Comparison of ENCODE assay signal across 8 cellular contexts in genomic region chr10:45580781-45581496, GRCh38.
DNase-seq lines count a peak whose midpoint lies in the region; ATAC-seq and TF ChIP-seq lines count a peak whose summit lies in the region.

No MANE protein-coding gene starts in this region.

- H3K27me3 Mint-ChIP-seq in activated CD4-positive, alpha-beta T cell treated with anti-CD3 and anti-CD28 coated beads, Interleukin-2, amount 10 ng/mL, durations not matched to agents 24 days and 14 days = peaks cover 3% of the 10 kb centered on the region
- H3K27me3 Mint-ChIP-seq in activated T-helper 2 cell treated with anti-CD3 and anti-CD28 coated beads, Interferon-gamma antibody, Interleukin-2, Interleukin-4, amounts not matched to agents 10 μg/mL and 5 μg/mL and 100 μg/mL, durations not matched to agents 14 hours and 24 hours and 36 hours (ENCODE audit: low read depth) = peaks cover 5% of the 10 kb centered on the region

- peak; percentile 72 for DNase-seq in activated CD4-positive, alpha-beta T cell treated with anti-CD3 and anti-CD28 coated beads, Interleukin-2, amount 10 ng/mL, durations not matched to agents 24 days and 14 days
- no peak for DNase-seq in activated CD4-positive, alpha-beta T cell treated with anti-CD3 and anti-CD28 coated beads, Interleukin-2, amount 50 U/mL, for 1 hour
- DNase-seq in activated T-helper 2 cell treated with anti-CD3 and anti-CD28 coated beads, Interferon-gamma antibody, Interleukin-2, Interleukin-4, amounts not matched to agents 10 μg/mL and 5 μg/mL and 100 μg/mL, durations not matched to agents 14 hours and 24 hours and 36 hours (ENCODE audit: low spot score) = no peak
- no peak for DNase-seq in psoas muscle
- DNase-seq in activated CD8-positive, alpha-beta memory T cell treated with anti-CD3 and anti-CD28 coated beads, Interleukin-2, amount 50 U/mL, for 4 hours = no peak
- no peak for DNase-seq in RWPE1 (ENCODE audit: low spot score)
- no peak for DNase-seq in OCI-M2 (lab: John Stamatoyannopoulos, UW; ENCODE audit: unreplicated experiment)

- peak overlapping the region; percentile 83 for H3K27ac Mint-ChIP-seq in activated CD4-positive, alpha-beta T cell treated with anti-CD3 and anti-CD28 coated beads, Interleukin-2, amount 10 ng/mL, durations not matched to agents 24 days and 14 days
- peak overlapping the region; percentile 87 for H3K27ac Mint-ChIP-seq in activated T-helper 2 cell treated with anti-CD3 and anti-CD28 coated beads, Interferon-gamma antibody, Interleukin-2, Interleukin-4, amounts not matched to agents 10 μg/mL and 5 μg/mL and 100 μg/mL, durations not matched to agents 14 hours and 24 hours and 36 hours

- 44 to 64% (median 60%) methylated on average over 5 of the region's 5 CpGs for WGBS in psoas muscle, 3 donors

- peak overlapping the region; percentile 23 for H3K4me3 ChIP-seq in psoas muscle

- H3K36me3 ChIP-seq in psoas muscle (ENCODE audit: insufficient read depth in 1 of 2, low read depth in 1 of 2) = no peaks in the 10 kb centered on the region

- peak overlapping the region; percentile 78 for H3K4me3 Mint-ChIP-seq in activated CD4-positive, alpha-beta T cell treated with anti-CD3 and anti-CD28 coated beads, Interleukin-2, amount 10 ng/mL, durations not matched to agents 24 days and 14 days
- H3K4me3 Mint-ChIP-seq in activated T-helper 2 cell treated with anti-CD3 and anti-CD28 coated beads, Interferon-gamma antibody, Interleukin-2, Interleukin-4, amounts not matched to agents 10 μg/mL and 5 μg/mL and 100 μg/mL, durations not matched to agents 14 hours and 24 hours and 36 hours (ENCODE audit: low read depth) = peak overlapping the region; percentile 82

- H3K27ac ChIP-seq in psoas muscle (no peak overlapping the region), RWPE1 (no peak overlapping the region)

- intact Hi-C loops in activated CD4-positive, alpha-beta T cell treated with anti-CD3 and anti-CD28 coated beads, Interleukin-2, amount 10 ng/mL, durations not matched to agents 24 days and 14 days (cut with micrococcal nuclease) = loop anchor here (1.0 to 5.0 kb wide), 3 partner anchors 13 to 228 kb away; partner anchors contain the start of gene ZFAND4
- intact Hi-C loops in activated T-helper 2 cell treated with anti-CD3 and anti-CD28 coated beads, Interferon-gamma antibody, Interleukin-2, Interleukin-4, amounts not matched to agents 10 μg/mL and 5 μg/mL and 100 μg/mL, durations not matched to agents 14 hours and 24 hours and 36 hours (cut with micrococcal nuclease) = loop anchor here (2.0 kb wide), 1 partner anchor 110 kb away; no protein-coding TSS in a partner anchor
- intact Hi-C loops in psoas muscle (cut with DNase I) = no loop called here

- CTCF ChIA-PET in RWPE1 (lab: Yijun Ruan, JAX) = no interaction called here

- peaks cover 26% of the 10 kb centered on the region for H3K4me1 Mint-ChIP-seq in activated CD4-positive, alpha-beta T cell treated with anti-CD3 and anti-CD28 coated beads, Interleukin-2, amount 10 ng/mL, durations not matched to agents 24 days and 14 days
- peaks cover 20% of the 10 kb centered on the region for H3K4me1 Mint-ChIP-seq in activated T-helper 2 cell treated with anti-CD3 and anti-CD28 coated beads, Interferon-gamma antibody, Interleukin-2, Interleukin-4, amounts not matched to agents 10 μg/mL and 5 μg/mL and 100 μg/mL, durations not matched to agents 14 hours and 24 hours and 36 hours (ENCODE audit: low read depth)

- H3K4me1 ChIP-seq in psoas muscle = peaks cover 20% of the 10 kb centered on the region

- peaks cover 5% of the 10 kb centered on the region for H3K9me3 Mint-ChIP-seq in activated CD4-positive, alpha-beta T cell treated with anti-CD3 and anti-CD28 coated beads, Interleukin-2, amount 10 ng/mL, durations not matched to agents 24 days and 14 days
- peaks cover 7% of the 10 kb centered on the region for H3K9me3 Mint-ChIP-seq in activated T-helper 2 cell treated with anti-CD3 and anti-CD28 coated beads, Interferon-gamma antibody, Interleukin-2, Interleukin-4, amounts not matched to agents 10 μg/mL and 5 μg/mL and 100 μg/mL, durations not matched to agents 14 hours and 24 hours and 36 hours

- POLR2A ChIA-PET in RWPE1 (lab: Yijun Ruan, JAX; ENCODE audit: low non-redundant PET) = no interaction called here

- TF ChIP-seq CTCF in psoas muscle (IDR thresholded peaks at IDR 0.05) (no peak), RWPE1 (conservative IDR thresholded peaks at IDR 0.05; ENCODE audit: low read depth) (no peak)

- H3K27me3 ChIP-seq in psoas muscle (ENCODE audit: insufficient read depth in 3 of 3, low read length in 2 of 3) = no peaks in the 10 kb centered on the region

- H3K9me3 ChIP-seq in psoas muscle = peaks cover 5% of the 10 kb centered on the region

- ATAC-seq in HG03103 (IDR thresholded peaks at IDR 0.05; ENCODE audit: low read depth, unreplicated experiment) = peak; percentile 48
- ATAC-seq in psoas muscle = no peak

- peaks cover 1% of the 10 kb centered on the region for H3K36me3 Mint-ChIP-seq in activated CD4-positive, alpha-beta T cell treated with anti-CD3 and anti-CD28 coated beads, Interleukin-2, amount 10 ng/mL, durations not matched to agents 24 days and 14 days (ENCODE audit: low read depth)
- peaks cover 3% of the 10 kb centered on the region for H3K36me3 Mint-ChIP-seq in activated T-helper 2 cell treated with anti-CD3 and anti-CD28 coated beads, Interferon-gamma antibody, Interleukin-2, Interleukin-4, amounts not matched to agents 10 μg/mL and 5 μg/mL and 100 μg/mL, durations not matched to agents 14 hours and 24 hours and 36 hours (ENCODE audit: low read depth)

Comparison
In these comparisons a context has a peak if more than half of its experiments do, and no peak if none do; other contexts are left out.
1. intact Hi-C loops: an anchor here in activated CD4-positive, alpha-beta T cell treated with anti-CD3 and anti-CD28 coated beads, Interleukin-2, amount 10 ng/mL, durations not matched to agents 24 days and 14 days (1.0 to 5.0 kb wide) and activated T-helper 2 cell treated with anti-CD3 and anti-CD28 coated beads, Interferon-gamma antibody, Interleukin-2, Interleukin-4, amounts not matched to agents 10 μg/mL and 5 μg/mL and 100 μg/mL, durations not matched to agents 14 hours and 24 hours and 36 hours (2.0 kb wide); none called in psoas muscle.